8 cellular contexts compared by ENCODE assay signal in genomic region chr1:205849619-205850355, GRCh38. TPM values are rescaled to one million over a fixed set of nuclear protein-coding genes. Genes with fewer than 3 reads are reported as not detected.
A peak's percentile ranks its signal among the peaks of the same experiment; 100 is the strongest.
DNase-seq lines count a peak whose midpoint lies in the region; ATAC-seq and TF ChIP-seq lines count a peak whose summit lies in the region.

Gene PM20D1 (minus strand): TSS chr1:205850132. CDS start chr1:205850072, 60 bp downstream.

- H4K91ac ChIP-seq in trophoblast cell (ENCODE audit: low read depth, low read length): no peak within 1 kb of the TSS

- H2BK120ac ChIP-seq in trophoblast cell (ENCODE audit: insufficient read depth, low read length, poor library complexity): no peak within 1 kb of the TSS

- H3K23ac ChIP-seq in trophoblast cell (ENCODE audit: low read length): no peak within 1 kb of the TSS

- intact Hi-C loops in testis (cut with DNase I; ENCODE audit: low total_unique reads): no loop called here

- WGBS in trophoblast cell (ENCODE audit: extremely low coverage, insufficient coverage, insufficient read length): no CpG with 5 or more reads among the region's 39 CpGs
- 43 to 50% methylated on average over 38 to 39 of the region's 39 CpGs for WGBS in testis, 2 donors

- H2AFZ ChIP-seq in trophoblast cell (ENCODE audit: insufficient read depth, low read length, poor library complexity): no peak within 1 kb of the TSS

- peak; percentile 87 for DNase-seq in AG08395 (ENCODE audit: low spot score)
- DNase-seq in NAMALWA (ENCODE audit: low spot score): peak; percentile 64
- peak; percentile 87 for DNase-seq in activated T-cell treated with anti-CD3 and anti-CD28 coated beads, Interleukin-2, amount 50 U/mL, for 48 hours
- peak; percentile 88 for DNase-seq in fibroblast of the aortic adventitia (ENCODE audit: low read depth)
- DNase-seq in trophoblast cell: peak; percentile 12 to 59
- peak; percentile 86 for DNase-seq in testis

- H3K36me3 ChIP-seq in trophoblast cell (ENCODE audit: control insufficient read depth in 1 of 2, insufficient read depth in 2 of 2, low read length in 2 of 2) (no peaks in the 10 kb centered on the region), testis (ENCODE audit: low read depth, missing control alignments) (no peaks in the 10 kb centered on the region)

- ATAC-seq in GM21381 (IDR thresholded peaks at IDR 0.05; ENCODE audit: unreplicated experiment): peak; percentile 93
- ATAC-seq in GM21717 (IDR thresholded peaks at IDR 0.05; ENCODE audit: unreplicated experiment): no peak

- no peak within 1 kb of the TSS for H4K8ac ChIP-seq in trophoblast cell (ENCODE audit: low read depth, low read length)

- no peak within 1 kb of the TSS for H3K14ac ChIP-seq in trophoblast cell (ENCODE audit: low read length)

- H3K9me3 ChIP-seq in trophoblast cell (ENCODE audit: insufficient read depth, low read depth, low read length) (peaks cover 3% of the 10 kb centered on the region), testis (no peaks in the 10 kb centered on the region)

- no peak within 1 kb of the TSS for H2BK5ac ChIP-seq in trophoblast cell (ENCODE audit: low read depth, low read length, poor library complexity)

- H3K79me1 ChIP-seq in trophoblast cell (ENCODE audit: low read length): no peaks in the 10 kb centered on the region

- H2AK5ac ChIP-seq in trophoblast cell (ENCODE audit: low read length): no peak within 1 kb of the TSS

- H3K79me2 ChIP-seq in trophoblast cell (ENCODE audit: control insufficient read depth, insufficient read depth, low read length, poor library complexity): no peaks in the 10 kb centered on the region

- H3K27me3 ChIP-seq in trophoblast cell (ENCODE audit: insufficient read depth, low read length) (no peaks in the 10 kb centered on the region), testis (no peaks in the 10 kb centered on the region)

- no peak within 1 kb of the TSS for H4K12ac ChIP-seq in trophoblast cell (ENCODE audit: low read depth, low read length)

- H3K4me2 ChIP-seq in trophoblast cell (ENCODE audit: low read length): no peak within 1 kb of the TSS

- no peak within 1 kb of the TSS for H3K9ac ChIP-seq in trophoblast cell (ENCODE audit: low read length)

- H2BK12ac ChIP-seq in trophoblast cell (ENCODE audit: low read length): no peak within 1 kb of the TSS

- H3K4ac ChIP-seq in trophoblast cell (ENCODE audit: low read depth, low read length): no peak within 1 kb of the TSS

- TF ChIP-seq CTCF in fibroblast of the aortic adventitia (IDR thresholded peaks at IDR 0.05; ENCODE audit: insufficient read depth, low read length): no peak
- no peak for TF ChIP-seq CTCF in testis (IDR thresholded peaks at IDR 0.05)

- H3K4me1 ChIP-seq in trophoblast cell (ENCODE audit: control insufficient read depth in 1 of 2, insufficient read depth in 2 of 2, low read length in 2 of 2) (no peaks in the 10 kb centered on the region), testis (no peaks in the 10 kb centered on the region)

- no peak within 1 kb of the TSS for H3K27ac ChIP-seq in trophoblast cell (ENCODE audit: low read depth, low read length)
- no peak within 1 kb of the TSS for H3K27ac ChIP-seq in testis

- no peak within 1 kb of the TSS for H3K18ac ChIP-seq in trophoblast cell (ENCODE audit: low read length)

- TF ChIP-seq POLR2A in testis (IDR thresholded peaks at IDR 0.05): no peak

- H3K4me3 ChIP-seq in fibroblast of the aortic adventitia (ENCODE audit: low read depth, low read length) (peak within 1 kb of the TSS; percentile 59), trophoblast cell (ENCODE audit: low read depth, low read length) (no peak within 1 kb of the TSS), testis (peak within 1 kb of the TSS; percentile 5 to 6)

RNA-seq across cellular contexts. Expression of gene PM20D1, which starts in this region (rescaled TPM):
- total RNA-seq in fibroblast of the aortic adventitia (ENCODE audit: low replicate concordance) (not detected in 2 replicates), testis (under 1 TPM; 0.71 to 0.81 TPM)
- polyA plus RNA-seq in trophoblast cell (2013): not detected in 2 replicates
- 1.7 TPM for polyA plus RNA-seq in testis (ENCODE audit: insufficient read depth, low read depth, low replicate concordance)

Comparison
In these comparisons a context has a peak if more than half of its experiments do, and no peak if none do; other contexts are left out.
1. Peak in DNase-seq and H3K4me3 ChIP-seq in fibroblast of the aortic adventitia; RNA of the gene not detected or under 1 TPM.
2. DNase-seq: peak in every context shown above with its lines; median percentile 88 in fibroblast of the aortic adventitia; 87 in AG08395; 87 in activated T-cell treated with anti-CD3 and anti-CD28 coated beads, Interleukin-2, amount 50 U/mL, for 48 hours; 86 in testis; 64 in NAMALWA; 36 in trophoblast cell.